19 cellular contexts compared by ENCODE assay signal in the genomic region with DNA sequence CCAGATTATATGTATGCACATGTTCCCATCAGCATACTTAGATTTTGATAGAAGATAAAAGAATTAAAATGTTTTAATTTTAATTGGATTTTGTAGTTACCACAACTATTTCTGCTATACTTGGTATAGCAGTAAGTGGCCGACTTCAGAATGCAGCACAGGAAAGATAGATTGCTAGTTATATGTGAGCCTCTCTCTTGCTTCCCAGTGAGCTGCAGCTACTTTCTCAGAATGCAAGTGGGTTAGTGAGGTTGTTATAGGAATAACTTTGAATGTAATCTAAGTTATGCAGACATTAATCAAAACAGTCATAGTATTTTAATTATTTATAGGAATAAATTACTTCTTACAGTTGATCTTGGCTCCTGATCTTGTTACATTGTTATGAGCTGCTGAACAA.
DNase-seq lines count a peak whose midpoint lies in the region; ATAC-seq and TF ChIP-seq lines count a peak whose summit lies in the region.
"Had no signal": no experiment of that assay in that cellular context is flagged by ENCODE, and none has a peak within 500 bp of the region (broad histone marks: within the 10 kb centered on the region; RNA-seq: fewer than 3 reads in every experiment).

No MANE protein-coding gene starts in this region.

- WGBS in esophagus muscularis mucosa: 36% methylated on average over 1 of the region's 1 CpG

- H3K27ac ChIP-seq in SK-N-MC (peak overlapping the region; percentile 44; the same call in 1 of the 2 replicates), esophagus muscularis mucosa (replicated peaks in 1 of 4) (peak overlapping the region; percentile 48 to 73 (median 56))
- H3K27ac ChIP-seq: A549, HL-60 had no signal

- no peaks in the 10 kb centered on the region for H3K27me3 Mint-ChIP-seq in nephron (ENCODE audit: low read depth)
- H3K27me3 Mint-ChIP-seq: IgD-negative memory B cell had no signal

- no peaks in the 10 kb centered on the region for H3K4me1 Mint-ChIP-seq in nephron
- H3K4me1 Mint-ChIP-seq: CD14-positive monocyte, IgD-negative memory B cell had no signal

- no peaks in the 10 kb centered on the region for H3K36me3 ChIP-seq in SK-N-MC (ENCODE audit: insufficient read depth, low read length)
- H3K36me3 ChIP-seq in esophagus muscularis mucosa: no peaks in the 10 kb centered on the region
- no peaks in the 10 kb centered on the region for H3K36me3 ChIP-seq in BE2C

- no peak for DNase-seq in SK-N-MC (ENCODE audit: low read depth, low spot score)
- DNase-seq in esophagus muscularis mucosa (ENCODE audit: extremely low spot score): no peak
- DNase-seq in stimulated activated CD4-positive, alpha-beta T cell treated with anti-CD3 and anti-CD28 coated beads, Interleukin-4, amount 100 ng/mL, for 1 hour: no peak
- no peak for DNase-seq in BE2C
- no peak for DNase-seq in ureter (ENCODE audit: low spot score)
- DNase-seq: CD8-positive, alpha-beta T cell; COR-L47; DMS153; DMS79 treated with DMSO at 0.1 percent for 48 hours; EL; GDM1; HCEC 1CT; HFFc6 had no signal

- intact Hi-C loops in esophagus muscularis mucosa (cut with DNase I): no loop called here

- H3K4me3 ChIP-seq in SK-N-MC (no peak overlapping the region), esophagus muscularis mucosa (no peak overlapping the region), BE2C (ENCODE audit: low read depth, low read length) (no peak overlapping the region)
- H3K4me3 ChIP-seq: A549 had no signal

- H3K27me3 ChIP-seq in esophagus muscularis mucosa: no peaks in the 10 kb centered on the region
- H3K27me3 ChIP-seq in BE2C: no peaks in the 10 kb centered on the region; the same call in 1 of the 2 replicates

- no peak for ATAC-seq in HG02970 (IDR thresholded peaks at IDR 0.05; ENCODE audit: low FRiP score, unreplicated experiment)
- ATAC-seq: A549; CD8-positive, alpha-beta T cell had no signal

- peaks cover 0 to 19% (median 14%) of the 10 kb centered on the region in 4 donors for H3K4me1 ChIP-seq in esophagus muscularis mucosa
- no peaks in the 10 kb centered on the region for H3K4me1 ChIP-seq in BE2C
- H3K4me1 ChIP-seq: A549 had no signal

- peaks cover 30% of the 10 kb centered on the region for H3K9me3 Mint-ChIP-seq in nephron

- no peak for TF ChIP-seq POLR2A in esophagus muscularis mucosa (IDR thresholded peaks at IDR 0.05; ENCODE audit: low read depth)

- H3K4me3 Mint-ChIP-seq in nephron: no peak overlapping the region
- H3K4me3 Mint-ChIP-seq: CD14-positive monocyte; CD8-positive, alpha-beta T cell; HFFc6; IgD-negative memory B cell had no signal

- H3K9me3 ChIP-seq in SK-N-MC (ENCODE audit: low read depth, low read length) (no peaks in the 10 kb centered on the region; the same call in 1 of the 2 replicates), esophagus muscularis mucosa (no peaks in the 10 kb centered on the region), BE2C (no peaks in the 10 kb centered on the region)

- TF ChIP-seq CTCF in esophagus muscularis mucosa (IDR thresholded peaks at IDR 0.05) (no peak), nephron (IDR thresholded peaks at IDR 0.05; ENCODE audit: unreplicated experiment in 3 of 3) (no peak), BE2C (IDR thresholded peaks at IDR 0.05; ENCODE audit: low read depth, low read length) (no peak)

- H3K36me3 Mint-ChIP-seq in nephron (ENCODE audit: low read depth): peaks cover 17% of the 10 kb centered on the region

- TF ChIP-seq EP300 in esophagus muscularis mucosa (IDR thresholded peaks at IDR 0.05): no peak

- H3K27ac Mint-ChIP-seq in nephron: peak overlapping the region in 2 of 3 experiments; percentile 17 to 54
- H3K27ac Mint-ChIP-seq: CD14-positive monocyte; CD8-positive, alpha-beta T cell; HFFc6; IgD-negative memory B cell had no signal

- H3K9ac ChIP-seq in SK-N-MC (ENCODE audit: insufficient read length): no peak overlapping the region
